Comparison of ENCODE assay signal across 13 cellular contexts in genomic region chr1:211324992-211325775, GRCh38. TPM values are rescaled to one million over a fixed set of nuclear protein-coding genes. Genes with fewer than 3 reads are reported as not detected.
DNase-seq lines count a peak whose midpoint lies in the region; ATAC-seq and TF ChIP-seq lines count a peak whose summit lies in the region.
"Had no signal": no experiment of that assay in that cellular context is flagged by ENCODE, and none has a peak within 500 bp of the region (broad histone marks: within the 10 kb centered on the region; RNA-seq: fewer than 3 reads in every experiment).

No MANE protein-coding gene starts in this region.

- no peaks in the 10 kb centered on the region for H3K36me3 ChIP-seq in left lung

- H3K9me3 Mint-ChIP-seq in activated CD4-positive, alpha-beta T cell treated with anti-CD3 and anti-CD28 coated beads for 36 hours (ENCODE audit: low read depth), result no peaks in the 10 kb centered on the region
- H3K9me3 Mint-ChIP-seq in IgD-negative memory B cell (peaks cover 0 to 2% (median 0%) of the 10 kb centered on the region in 3 donors), nephron progenitor cell (no peaks in the 10 kb centered on the region)
- no peaks in the 10 kb centered on the region for H3K9me3 Mint-ChIP-seq in activated T-helper 17 cell treated with anti-CD3 and anti-CD28 coated beads, Interleukin-2, amount 50 U/mL, for 72 hours
- H3K9me3 Mint-ChIP-seq: dendritic cell treated with granulocyte-macrophage colony-stimulating factor and Interleukin-4, amounts not matched to agents 40 ng/mL and 50 ng/mL, for 4 days had no signal

- CTCF ChIA-PET in activated CD4-positive, alpha-beta T cell treated with anti-CD3 and anti-CD28 coated beads for 36 hours (lab: Charles Lee), result interaction anchor here (0.6 to 1.0 kb wide), 2 partner anchors 24 to 151 kb away, joined by 5 to 7 read pairs; no protein-coding TSS in a partner anchor

- no peak for DNase-seq in activated CD4-positive, alpha-beta T cell treated with anti-CD3 and anti-CD28 coated beads for 36 hours
- DNase-seq in activated CD4-positive, alpha-beta T cell treated with anti-CD3 and anti-CD28 coated beads, Interleukin-2, amount 50 U/mL, for 4 hours, result no peak
- DNase-seq in nephron progenitor cell, result no peak
- no peak for DNase-seq in AG20443 (ENCODE audit: low spot score)
- no peak for DNase-seq in left lung
- DNase-seq: activated CD4-positive, CD25-positive, alpha-beta regulatory T cell; DMS79 treated with DMSO at 0.1 percent for 48 hours; IMR-90; NCI-H1436 treated with DMSO at 0.1 percent for 48 hours had no signal

- H3K27ac ChIP-seq in left lung, result no peak overlapping the region

- POLR2A ChIA-PET in activated CD4-positive, alpha-beta T cell treated with anti-CD3 and anti-CD28 coated beads for 36 hours (lab: Charles Lee), result interaction anchor here (0.6 kb wide), 1 partner anchor 120 kb away, joined by 4 read pairs; no protein-coding TSS in a partner anchor

- H3K4me1 ChIP-seq in left lung, result peaks cover 4 to 17% of the 10 kb centered on the region in 2 donors

- intact Hi-C loops in activated CD4-positive, alpha-beta T cell treated with anti-CD3 and anti-CD28 coated beads for 36 hours (cut with DNase I, micrococcal nuclease), result loop anchor here (5.0 to 10.0 kb wide), 4 partner anchors 68 to 330 kb away; partner anchors contain the start of genes SLC30A1 (in 2 of the 2) and RCOR3 (in 1 of the 2)
- intact Hi-C loops in left lung (cut with DNase I), result loop anchor here in 1 of 2 donors (10.0 kb wide), 2 partner anchors 150 to 190 kb away; no protein-coding TSS in a partner anchor

- no peaks in the 10 kb centered on the region for H3K9me3 ChIP-seq in left lung

- H3K4me1 Mint-ChIP-seq in activated CD4-positive, alpha-beta T cell treated with anti-CD3 and anti-CD28 coated beads for 36 hours, result peaks cover 81% of the 10 kb centered on the region
- H3K4me1 Mint-ChIP-seq in IgD-negative memory B cell (peaks cover 41 to 48% (median 41%) of the 10 kb centered on the region in 3 donors), nephron progenitor cell (peaks cover 40% of the 10 kb centered on the region)
- peaks cover 43% of the 10 kb centered on the region for H3K4me1 Mint-ChIP-seq in activated T-helper 17 cell treated with anti-CD3 and anti-CD28 coated beads, Interleukin-2, amount 50 U/mL, for 72 hours

- peak overlapping the region; percentile 94 for H3K27ac Mint-ChIP-seq in activated CD4-positive, alpha-beta T cell treated with anti-CD3 and anti-CD28 coated beads for 36 hours
- H3K27ac Mint-ChIP-seq in IgD-negative memory B cell (peak overlapping the region; percentile 90 to 97 (median 95)), nephron progenitor cell (no peak overlapping the region)
- H3K27ac Mint-ChIP-seq in activated T-helper 17 cell treated with anti-CD3 and anti-CD28 coated beads, Interleukin-2, amount 50 U/mL, for 72 hours, result peak overlapping the region; percentile 94

- no peak for TF ChIP-seq CTCF in nephron progenitor cell (IDR thresholded peaks at IDR 0.05)
- no peak for TF ChIP-seq CTCF in left lung (IDR thresholded peaks at IDR 0.05)

- ATAC-seq in activated CD4-positive, alpha-beta T cell treated with anti-CD3 and anti-CD28 coated beads for 36 hours, result no peak
- no peak for ATAC-seq in activated T-helper 17 cell treated with anti-CD3 and anti-CD28 coated beads, Interleukin-2, amount 50 U/mL, for 72 hours (replicated peaks)
- ATAC-seq in HG03025 (IDR thresholded peaks at IDR 0.05; ENCODE audit: low FRiP score, unreplicated experiment) (no peak), left lung (no peak)

- H3K4me3 Mint-ChIP-seq in activated CD4-positive, alpha-beta T cell treated with anti-CD3 and anti-CD28 coated beads for 36 hours, result peak overlapping the region; percentile 87
- H3K4me3 Mint-ChIP-seq in IgD-negative memory B cell (peak overlapping the region; percentile 77 to 97 (median 95)), nephron progenitor cell (peak overlapping the region; percentile 86)
- H3K4me3 Mint-ChIP-seq in activated T-helper 17 cell treated with anti-CD3 and anti-CD28 coated beads, Interleukin-2, amount 50 U/mL, for 72 hours, result peak overlapping the region; percentile 92

- peaks cover 0 to 9% of the 10 kb centered on the region in 2 donors for H3K27me3 ChIP-seq in left lung

- no peak overlapping the region for H3K4me3 ChIP-seq in left lung

- no peaks in the 10 kb centered on the region for H3K27me3 Mint-ChIP-seq in activated CD4-positive, alpha-beta T cell treated with anti-CD3 and anti-CD28 coated beads for 36 hours
- peaks cover under 1% of the 10 kb centered on the region for H3K27me3 Mint-ChIP-seq in IgD-negative memory B cell
- H3K27me3 Mint-ChIP-seq in activated T-helper 17 cell treated with anti-CD3 and anti-CD28 coated beads, Interleukin-2, amount 50 U/mL, for 72 hours, result no peaks in the 10 kb centered on the region
- peaks cover 19% of the 10 kb centered on the region for H3K27me3 Mint-ChIP-seq in nephron progenitor cell (ENCODE audit: low read depth, poor library complexity)

- peaks cover 3% of the 10 kb centered on the region for H3K36me3 Mint-ChIP-seq in activated CD4-positive, alpha-beta T cell treated with anti-CD3 and anti-CD28 coated beads for 36 hours (ENCODE audit: low read depth)
- H3K36me3 Mint-ChIP-seq in IgD-negative memory B cell, result peaks cover 2% of the 10 kb centered on the region
- H3K36me3 Mint-ChIP-seq in activated T-helper 17 cell treated with anti-CD3 and anti-CD28 coated beads, Interleukin-2, amount 50 U/mL, for 72 hours (ENCODE audit: low read depth), result peaks cover 27% of the 10 kb centered on the region
- H3K36me3 Mint-ChIP-seq in nephron progenitor cell (ENCODE audit: low read depth), result no peaks in the 10 kb centered on the region

RNA-seq across cellular contexts. Expression of gene TRAF5, which starts 1.4 kb away (rescaled TPM):
- total RNA-seq in activated CD4-positive, alpha-beta T cell treated with anti-CD3 and anti-CD28 coated beads for 36 hours, result 10 to 100 TPM; 28.0 to 32.2 TPM
- 78.6 TPM for polyA plus RNA-seq in IgD-negative memory B cell
- total RNA-seq in activated T-helper 17 cell treated with anti-CD3 and anti-CD28 coated beads, Interleukin-2, amount 50 U/mL, for 72 hours, result 10 to 100 TPM; 50.7 to 54.8 TPM
- total RNA-seq in left lung, result 10 to 100 TPM; 10.1 to 11.5 TPM
